In the genomic region with DNA sequence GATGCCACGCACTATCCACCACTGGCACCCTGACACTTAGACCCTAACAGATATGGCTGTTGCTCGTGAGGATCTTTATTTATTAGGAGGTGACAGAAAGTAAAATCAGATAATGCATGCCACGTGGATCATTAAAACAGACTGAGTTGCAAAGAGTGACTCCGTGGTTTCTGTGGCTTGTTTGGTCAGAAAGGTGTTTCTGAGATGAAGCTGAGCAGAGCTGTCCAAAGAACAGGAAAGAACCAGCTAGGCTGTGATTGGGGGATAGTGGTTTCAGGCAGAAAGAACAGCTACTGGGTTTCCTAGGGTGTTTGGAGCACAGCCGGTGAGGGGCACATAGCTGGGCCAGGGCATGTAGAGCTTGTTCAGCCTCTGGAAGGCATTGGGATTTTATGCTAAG, we compare ENCODE assay signal across 18 cellular contexts. TPM values are rescaled to one million over a fixed set of nuclear protein-coding genes. Genes with fewer than 3 reads are reported as not detected.
DNase-seq lines count a peak whose midpoint lies in the region; ATAC-seq and TF ChIP-seq lines count a peak whose summit lies in the region.
"Had no signal": no experiment of that assay in that cellular context is flagged by ENCODE, and none has a peak within 500 bp of the region (broad histone marks: within the 10 kb centered on the region; RNA-seq: fewer than 3 reads in every experiment).

No MANE protein-coding gene starts in this region.

- H3K27ac ChIP-seq in GM23338 (ENCODE audit: low read depth) = no peak overlapping the region
- H3K27ac ChIP-seq: gastrocnemius medialis, neural progenitor cell, WERI-Rb-1 had no signal

- no peaks in the 10 kb centered on the region for H3K9me3 Mint-ChIP-seq in T-helper 1 cell treated with Interleukin-12 subunit alpha and Interleukin-12 subunit beta and Interleukin-4 antibody, amounts not matched to agents 30 μg/mL and 1 μg/mL, for 36 hours
- H3K9me3 Mint-ChIP-seq in GM23338 = no peaks in the 10 kb centered on the region
- peaks cover 4% of the 10 kb centered on the region for H3K9me3 Mint-ChIP-seq in activated naive CD8-positive, alpha-beta T cell treated with anti-CD3 and anti-CD28 coated beads, Interleukin-2, amount 50 U/mL, for 24 hours
- H3K9me3 Mint-ChIP-seq in naive B cell = peaks cover 0 to 5% (median 0%) of the 10 kb centered on the region in 7 donors
- H3K9me3 Mint-ChIP-seq in nephron progenitor cell = no peaks in the 10 kb centered on the region
- H3K9me3 Mint-ChIP-seq: neural progenitor cell had no signal

- no peaks in the 10 kb centered on the region for H3F3A ChIP-seq in GM23338 (replicated peaks; ENCODE audit: low read depth)

- no peaks in the 10 kb centered on the region for H3K79me2 ChIP-seq in GM23338 (replicated peaks; ENCODE audit: insufficient read depth)

- H3K27me3 Mint-ChIP-seq in T-helper 1 cell treated with Interleukin-12 subunit alpha and Interleukin-12 subunit beta and Interleukin-4 antibody, amounts not matched to agents 30 μg/mL and 1 μg/mL, for 36 hours (ENCODE audit: low read depth) = no peaks in the 10 kb centered on the region
- H3K27me3 Mint-ChIP-seq in GM23338 (ENCODE audit: insufficient read depth, low read depth, poor library complexity) = peaks cover 1% of the 10 kb centered on the region
- no peaks in the 10 kb centered on the region for H3K27me3 Mint-ChIP-seq in activated naive CD8-positive, alpha-beta T cell treated with anti-CD3 and anti-CD28 coated beads, Interleukin-2, amount 50 U/mL, for 24 hours
- no peaks in the 10 kb centered on the region for H3K27me3 Mint-ChIP-seq in naive B cell
- no peaks in the 10 kb centered on the region for H3K27me3 Mint-ChIP-seq in nephron progenitor cell (ENCODE audit: low read depth, poor library complexity)

- DNase-seq in T-helper 1 cell (no peak), GM23338 (ENCODE audit: low spot score) (no peak), naive B cell (no peak), nephron progenitor cell (no peak), amniotic stem cell (lab: John Stamatoyannopoulos, UW) (no peak)
- DNase-seq in activated naive CD8-positive, alpha-beta T cell treated with anti-CD3 and anti-CD28 coated beads, Interleukin-2, amount 50 U/mL, for 24 hours = no peak
- DNase-seq: 8988T; activated CD4-positive, alpha-beta T cell treated with anti-CD3 and anti-CD28 coated beads, Interleukin-2, amount 50 U/mL, for 48 hours; aorta; cortex of kidney; gastrocnemius medialis; GM23248; NCI-H187 treated with DMSO at 0.1 percent for 48 hours; NCI-H446 treated with DMSO at 0.1 percent for 48 hours; WERI-Rb-1 had no signal

- H4K20me1 ChIP-seq in GM23338 (replicated peaks; ENCODE audit: insufficient read depth) = no peaks in the 10 kb centered on the region

- H3K27ac Mint-ChIP-seq in T-helper 1 cell treated with Interleukin-12 subunit alpha and Interleukin-12 subunit beta and Interleukin-4 antibody, amounts not matched to agents 30 μg/mL and 1 μg/mL, for 36 hours = peak overlapping the region; percentile 0
- H3K27ac Mint-ChIP-seq in GM23338 (peak overlapping the region; percentile 4; the same call in 1 of the 2 replicates), naive B cell (peak overlapping the region in 4 of 6 donors; percentile 5 to 23 (median 6)), nephron progenitor cell (no peak overlapping the region)
- H3K27ac Mint-ChIP-seq in activated naive CD8-positive, alpha-beta T cell treated with anti-CD3 and anti-CD28 coated beads, Interleukin-2, amount 50 U/mL, for 24 hours = peak overlapping the region; percentile 2
- H3K27ac Mint-ChIP-seq: neural progenitor cell had no signal

- H3K9me2 ChIP-seq in GM23338 (ENCODE audit: insufficient read depth) = no peaks in the 10 kb centered on the region

- H3K4me1 ChIP-seq in GM23338 (ENCODE audit: insufficient read depth) = no peaks in the 10 kb centered on the region
- H3K4me1 ChIP-seq: gastrocnemius medialis, neural progenitor cell had no signal

- H3K4me3 ChIP-seq in GM23338 = no peak overlapping the region
- H3K4me3 ChIP-seq: gastrocnemius medialis, GM23248, neural progenitor cell had no signal

- H3K36me3 ChIP-seq in GM23338 (ENCODE audit: insufficient read depth) = no peaks in the 10 kb centered on the region

- H3K27me3 ChIP-seq in GM23338 (ENCODE audit: insufficient read depth) = no peaks in the 10 kb centered on the region
- H3K27me3 ChIP-seq: gastrocnemius medialis, neural progenitor cell had no signal

- H2AFZ ChIP-seq in GM23338 = no peak overlapping the region
- H2AFZ ChIP-seq: GM23248, neural progenitor cell had no signal

- H3K36me3 Mint-ChIP-seq in T-helper 1 cell treated with Interleukin-12 subunit alpha and Interleukin-12 subunit beta and Interleukin-4 antibody, amounts not matched to agents 30 μg/mL and 1 μg/mL, for 36 hours (ENCODE audit: low read depth) = peaks cover 61% of the 10 kb centered on the region
- H3K36me3 Mint-ChIP-seq in GM23338 (ENCODE audit: low read depth) (no peaks in the 10 kb centered on the region), naive B cell (peaks cover 44 to 69% of the 10 kb centered on the region in 2 donors), nephron progenitor cell (ENCODE audit: low read depth) (peaks cover 43% of the 10 kb centered on the region)
- H3K36me3 Mint-ChIP-seq in activated naive CD8-positive, alpha-beta T cell treated with anti-CD3 and anti-CD28 coated beads, Interleukin-2, amount 50 U/mL, for 24 hours (ENCODE audit: low read depth) = peaks cover 54% of the 10 kb centered on the region

- H3K4me2 ChIP-seq in GM23338 = no peak overlapping the region
- H3K4me2 ChIP-seq: neural progenitor cell had no signal

- H3K4me3 Mint-ChIP-seq in T-helper 1 cell treated with Interleukin-12 subunit alpha and Interleukin-12 subunit beta and Interleukin-4 antibody, amounts not matched to agents 30 μg/mL and 1 μg/mL, for 36 hours = no peak overlapping the region
- H3K4me3 Mint-ChIP-seq in GM23338 (no peak overlapping the region), naive B cell (peak overlapping the region in 1 of 8 donors; percentile 67), nephron progenitor cell (no peak overlapping the region)
- H3K4me3 Mint-ChIP-seq in activated naive CD8-positive, alpha-beta T cell treated with anti-CD3 and anti-CD28 coated beads, Interleukin-2, amount 50 U/mL, for 24 hours = no peak overlapping the region
- H3K4me3 Mint-ChIP-seq: neural progenitor cell had no signal

- no peak; the same call in 2 of the 3 replicates for ATAC-seq in GM23338
- peak; percentile 43 for ATAC-seq in activated naive CD8-positive, alpha-beta T cell treated with anti-CD3 and anti-CD28 coated beads, Interleukin-2, amount 50 U/mL, for 24 hours
- ATAC-seq in naive B cell (ENCODE audit: low read depth in 2 of 2) = no peak
- ATAC-seq in HG03135 (IDR thresholded peaks at IDR 0.05; ENCODE audit: unreplicated experiment) = no peak

- TF ChIP-seq CTCF in GM23338 (conservative IDR thresholded peaks at IDR 0.05; ENCODE audit: low read depth in 2 of 2) (no peak), nephron progenitor cell (IDR thresholded peaks at IDR 0.05) (no peak)

- H3K4me1 Mint-ChIP-seq in T-helper 1 cell treated with Interleukin-12 subunit alpha and Interleukin-12 subunit beta and Interleukin-4 antibody, amounts not matched to agents 30 μg/mL and 1 μg/mL, for 36 hours (ENCODE audit: low read depth) = peaks cover 15% of the 10 kb centered on the region
- H3K4me1 Mint-ChIP-seq in GM23338 (peaks cover 12% of the 10 kb centered on the region), naive B cell (no peaks in the 10 kb centered on the region), nephron progenitor cell (no peaks in the 10 kb centered on the region)
- H3K4me1 Mint-ChIP-seq in activated naive CD8-positive, alpha-beta T cell treated with anti-CD3 and anti-CD28 coated beads, Interleukin-2, amount 50 U/mL, for 24 hours = peaks cover 10% of the 10 kb centered on the region
- H3K4me1 Mint-ChIP-seq: neural progenitor cell had no signal

TF ChIP-seq in GM23338, 12 proteins besides CTCF, POLR2A, EP300 and RAD21:
- no peak for TF ChIP-seq POLR2AphosphoS5 (IDR thresholded peaks at IDR 0.05; ENCODE audit: low read depth)

RNA-seq across cellular contexts. Expression of gene CSGALNACT2, which starts 34.4 kb away (rescaled TPM):
- 3.7 and 4.6 TPM in 2 replicates for total RNA-seq in GM23338 (2014; rRNA removed; shearing (Covaris generic))
- polyA plus RNA-seq in GM23338 (2016; fragmentation: Nextera tagmentation; extraction: Ambion mirVana) = 2.4 and 3.0 TPM in 2 replicates
- 10 to 100 TPM in 5 of 6 donors, 1 to 10 TPM in 1; 10.0 to 16.0 (median 12.4) TPM for polyA plus RNA-seq in naive B cell (ENCODE audit: low read depth in 6 of 6)
